Comparison of ENCODE assay signal across 1 cellular context in the genomic region with DNA sequence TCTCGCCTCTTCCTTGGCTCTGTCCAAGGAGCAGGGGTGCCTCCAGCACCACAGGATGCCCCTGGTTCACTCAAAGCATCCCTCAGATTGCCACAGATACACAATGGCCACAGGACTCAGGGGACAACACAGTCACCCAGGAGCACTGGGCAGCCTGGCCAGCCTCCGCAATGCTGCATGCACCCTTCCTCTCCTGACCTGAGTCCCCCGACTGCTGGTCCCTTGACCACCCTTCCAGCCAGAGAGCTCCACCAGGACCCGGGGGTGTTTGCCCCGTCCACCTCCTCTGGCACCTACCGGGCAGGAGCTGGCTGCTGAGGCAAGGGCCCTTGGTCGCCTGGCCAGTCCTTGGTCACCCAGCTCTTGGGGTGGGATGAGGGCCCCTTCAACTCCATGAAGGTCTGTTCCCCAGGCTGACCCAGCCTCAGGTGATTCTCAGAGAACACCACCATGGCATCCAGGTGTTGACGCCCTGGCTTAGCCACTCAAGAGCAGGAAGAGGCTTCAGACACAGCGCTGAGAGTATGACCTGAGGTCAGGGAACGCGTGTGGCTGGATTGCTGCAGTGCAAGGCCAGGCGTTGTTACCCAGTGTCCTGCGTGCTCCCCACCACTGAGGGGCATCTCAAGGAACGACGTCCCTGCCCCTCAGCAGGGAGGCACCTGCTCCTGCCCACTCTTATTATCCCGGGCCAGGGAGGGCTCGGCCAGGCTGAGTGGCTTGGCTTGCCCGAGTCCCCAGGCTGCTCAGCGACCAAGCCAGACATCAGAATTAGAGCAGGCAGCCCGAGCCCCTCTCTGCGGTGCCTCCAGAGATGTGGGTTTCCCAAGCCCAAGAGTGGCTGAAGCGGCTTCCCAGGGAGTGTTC.
TF ChIP-seq lines count a peak whose summit lies in the region.

No MANE protein-coding gene starts in this region.

TF ChIP-seq in IMR-90, 13 proteins besides CTCF, POLR2A, EP300 and RAD21:
- TF ChIP-seq MXI1 (IDR thresholded peaks at IDR 0.05; ENCODE audit: borderline replicate concordance, low read depth, low read length), result no peak
- TF ChIP-seq NFE2L2 (IDR thresholded peaks at IDR 0.05; ENCODE audit: low read depth, low read length), result no peak
- no peak for TF ChIP-seq MAFK (IDR thresholded peaks at IDR 0.05; ENCODE audit: low read depth, low read length)
- no peak for TF ChIP-seq CHD1 (IDR thresholded peaks at IDR 0.05; ENCODE audit: low read depth, low read length)
- no peak for TF ChIP-seq FOS (IDR thresholded peaks at IDR 0.05; ENCODE audit: low read depth, low read length)
- TF ChIP-seq, protein P1, sequence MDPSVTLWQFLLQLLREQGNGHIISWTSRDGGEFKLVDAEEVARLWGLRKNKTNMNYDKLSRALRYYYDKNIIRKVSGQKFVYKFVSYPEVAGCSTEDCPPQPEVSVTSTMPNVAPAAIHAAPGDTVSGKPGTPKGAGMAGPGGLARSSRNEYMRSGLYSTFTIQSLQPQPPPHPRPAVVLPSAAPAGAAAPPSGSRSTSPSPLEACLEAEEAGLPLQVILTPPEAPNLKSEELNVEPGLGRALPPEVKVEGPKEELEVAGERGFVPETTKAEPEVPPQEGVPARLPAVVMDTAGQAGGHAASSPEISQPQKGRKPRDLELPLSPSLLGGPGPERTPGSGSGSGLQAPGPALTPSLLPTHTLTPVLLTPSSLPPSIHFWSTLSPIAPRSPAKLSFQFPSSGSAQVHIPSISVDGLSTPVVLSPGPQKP (IDR thresholded peaks at IDR 0.05; ENCODE audit: borderline replicate concordance, low read depth, low read length), result no peak
- no peak for TF ChIP-seq RCOR1 (IDR thresholded peaks at IDR 0.05; ENCODE audit: insufficient replicate concordance, low read length)
- TF ChIP-seq MAZ (IDR thresholded peaks at IDR 0.05; ENCODE audit: borderline replicate concordance, low read depth, low read length), result no peak
- TF ChIP-seq BHLHE40 (IDR thresholded peaks at IDR 0.05; ENCODE audit: low read depth, low read length), result no peak
- no peak for TF ChIP-seq RFX5 (IDR thresholded peaks at IDR 0.05; ENCODE audit: low read depth, low read length)
